1 cellular context compared by ENCODE assay signal in the genomic region with DNA sequence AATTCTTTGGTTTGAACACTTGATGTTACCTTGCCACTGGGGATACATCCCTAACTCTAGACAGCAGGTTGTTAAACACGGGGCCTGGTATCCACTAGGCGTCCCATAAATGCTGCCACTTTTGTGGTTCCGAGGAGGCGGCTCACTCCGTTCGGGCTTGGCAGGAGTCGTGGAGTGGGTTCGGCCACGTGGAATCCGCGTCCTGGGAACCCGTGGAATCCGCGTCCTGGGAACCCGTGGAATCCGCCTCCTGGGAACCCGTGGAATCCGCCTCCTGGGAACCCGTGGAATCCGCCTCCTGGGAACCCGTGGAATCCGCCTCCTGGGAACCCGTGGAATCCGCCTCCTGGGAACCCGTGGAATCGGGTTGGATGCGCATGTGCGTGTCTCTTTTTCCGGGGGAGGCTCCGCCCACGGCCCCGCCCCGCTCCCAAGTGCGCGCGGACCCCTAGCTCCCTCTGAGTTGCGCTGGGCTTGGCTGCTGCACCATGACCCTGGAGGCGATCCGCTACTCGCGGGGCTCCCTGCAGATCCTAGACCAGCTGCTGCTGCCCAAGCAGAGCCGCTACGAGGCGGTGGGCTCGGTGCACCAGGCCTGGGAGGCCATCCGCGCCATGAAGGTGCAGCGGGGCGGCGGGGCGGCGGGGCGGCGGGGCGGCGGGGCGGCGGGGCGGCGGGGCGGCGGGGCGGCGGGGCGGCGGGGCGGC.
A peak's percentile ranks its signal among the peaks of the same experiment; 100 is the strongest.
TF ChIP-seq lines count a peak whose summit lies in the region.

A gene (plus strand): TSS at position 422 of the 707 bp plus-strand sequence. CDS start 67 bp downstream, at position 489.

TF ChIP-seq in K562, 482 proteins besides CTCF, POLR2A, EP300 and RAD21 (continued from another document):
- TF ChIP-seq, protein P1, sequence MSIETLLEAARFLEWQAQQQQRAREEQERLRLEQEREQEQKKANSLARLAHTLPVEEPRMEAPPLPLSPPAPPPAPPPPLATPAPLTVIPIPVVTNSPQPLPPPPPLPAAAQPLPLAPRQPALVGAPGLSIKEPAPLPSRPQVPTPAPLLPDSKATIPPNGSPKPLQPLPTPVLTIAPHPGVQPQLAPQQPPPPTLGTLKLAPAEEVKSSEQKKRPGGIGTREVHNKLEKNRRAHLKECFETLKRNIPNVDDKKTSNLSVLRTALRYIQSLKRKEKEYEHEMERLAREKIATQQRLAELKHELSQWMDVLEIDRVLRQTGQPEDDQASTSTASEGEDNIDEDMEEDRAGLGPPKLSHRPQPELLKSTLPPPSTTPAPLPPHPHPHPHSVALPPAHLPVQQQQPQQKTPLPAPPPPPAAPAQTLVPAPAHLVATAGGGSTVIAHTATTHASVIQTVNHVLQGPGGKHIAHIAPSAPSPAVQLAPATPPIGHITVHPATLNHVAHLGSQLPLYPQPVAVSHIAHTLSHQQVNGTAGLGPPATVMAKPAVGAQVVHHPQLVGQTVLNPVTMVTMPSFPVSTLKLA (conservative IDR thresholded peaks at IDR 0.05), result peak; percentile 66 to 80
- TF ChIP-seq PHF8 (IDR thresholded peaks at IDR 0.05; ENCODE audit: borderline replicate concordance, low read length) (peak; percentile 74; the same call in 1 of the 2 replicates), TCF3 (CRISPR knock-in tag; IDR thresholded peaks at IDR 0.05) (no peak), SAP30 (IDR thresholded peaks at IDR 0.05; ENCODE audit: borderline replicate concordance, insufficient read depth, low read depth, low read length, poor library complexity, severe bottlenecking) (peak; percentile 33), CBX5 (IDR thresholded peaks at IDR 0.05; ENCODE audit: borderline replicate concordance, low read depth) (no peak), SRSF9 (IDR thresholded peaks at IDR 0.05; ENCODE audit: borderline replicate concordance, low read depth, low read length) (no peak), SRF (CRISPR knock-in tag; IDR thresholded peaks at IDR 0.05) (no peak)
- TF ChIP-seq, protein P2, sequence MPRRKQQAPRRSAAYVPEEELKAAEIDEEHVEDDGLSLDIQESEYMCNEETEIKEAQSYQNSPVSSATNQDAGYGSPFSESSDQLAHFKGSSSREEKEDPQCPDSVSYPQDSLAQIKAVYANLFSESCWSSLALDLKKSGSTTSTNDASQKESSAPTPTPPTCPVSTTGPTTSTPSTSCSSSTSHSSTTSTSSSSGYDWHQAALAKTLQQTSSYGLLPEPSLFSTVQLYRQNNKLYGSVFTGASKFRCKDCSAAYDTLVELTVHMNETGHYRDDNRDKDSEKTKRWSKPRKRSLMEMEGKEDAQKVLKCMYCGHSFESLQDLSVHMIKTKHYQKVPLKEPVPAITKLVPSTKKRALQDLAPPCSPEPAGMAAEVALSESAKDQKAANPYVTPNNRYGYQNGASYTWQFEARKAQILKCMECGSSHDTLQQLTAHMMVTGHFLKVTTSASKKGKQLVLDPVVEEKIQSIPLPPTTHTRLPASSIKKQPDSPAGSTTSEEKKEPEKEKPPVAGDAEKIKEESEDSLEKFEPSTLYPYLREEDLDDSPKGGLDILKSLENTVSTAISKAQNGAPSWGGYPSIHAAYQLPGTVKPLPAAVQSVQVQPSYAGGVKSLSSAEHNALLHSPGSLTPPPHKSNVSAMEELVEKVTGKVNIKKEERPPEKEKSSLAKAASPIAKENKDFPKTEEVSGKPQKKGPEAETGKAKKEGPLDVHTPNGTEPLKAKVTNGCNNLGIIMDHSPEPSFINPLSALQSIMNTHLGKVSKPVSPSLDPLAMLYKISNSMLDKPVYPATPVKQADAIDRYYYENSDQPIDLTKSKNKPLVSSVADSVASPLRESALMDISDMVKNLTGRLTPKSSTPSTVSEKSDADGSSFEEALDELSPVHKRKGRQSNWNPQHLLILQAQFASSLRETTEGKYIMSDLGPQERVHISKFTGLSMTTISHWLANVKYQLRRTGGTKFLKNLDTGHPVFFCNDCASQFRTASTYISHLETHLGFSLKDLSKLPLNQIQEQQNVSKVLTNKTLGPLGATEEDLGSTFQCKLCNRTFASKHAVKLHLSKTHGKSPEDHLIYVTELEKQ (CRISPR knock-in tag; IDR thresholded peaks at IDR 0.05), result no peak
